9 cellular contexts compared by ENCODE assay signal in the genomic region with DNA sequence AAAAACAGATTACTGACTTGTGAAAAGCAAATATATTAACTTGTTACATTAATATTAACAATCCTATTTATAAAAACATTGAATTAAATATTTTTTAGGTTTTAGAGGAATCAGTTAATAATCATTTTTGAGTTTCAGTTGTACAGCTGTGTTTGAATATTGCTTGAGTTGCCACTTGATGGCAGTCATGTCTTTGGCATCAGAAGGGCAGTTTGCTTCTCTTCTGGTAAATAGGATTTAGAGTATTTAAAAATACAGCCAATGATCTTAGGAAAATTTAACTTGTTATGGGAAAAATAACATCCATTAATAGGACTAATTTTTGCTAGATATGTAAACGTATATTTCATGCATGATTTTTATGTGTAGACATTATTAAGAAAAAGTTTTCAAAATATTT.
DNase-seq lines count a peak whose midpoint lies in the region; ATAC-seq and TF ChIP-seq lines count a peak whose summit lies in the region.
"Had no signal": no experiment of that assay in that cellular context is flagged by ENCODE, and none has a peak within 500 bp of the region (broad histone marks: within the 10 kb centered on the region; RNA-seq: fewer than 3 reads in every experiment).

No MANE protein-coding gene starts in this region.

- no peaks in the 10 kb centered on the region for H3K4me1 ChIP-seq in osteoblast (ENCODE audit: insufficient read depth, low read length)
- H3K4me1 ChIP-seq in gastroesophageal sphincter: no peaks in the 10 kb centered on the region
- H3K4me1 ChIP-seq: A549 had no signal

- H4K20me1 ChIP-seq in osteoblast (ENCODE audit: insufficient read depth, low read length): no peaks in the 10 kb centered on the region

- H3K27me3 ChIP-seq in osteoblast (ENCODE audit: insufficient read depth, low read length): no peaks in the 10 kb centered on the region
- H3K27me3 ChIP-seq in gastroesophageal sphincter: no peaks in the 10 kb centered on the region

- DNase-seq in DMS 273 (lab: John Stamatoyannopoulos, UW; ENCODE audit: unreplicated experiment) (peak; percentile 31), DMS 273 treated with DMSO at 0.1 percent for 48 hours (lab: John Stamatoyannopoulos, UW) (no peak), NCI-H345 treated with DMSO at 0.1 percent for 48 hours (lab: John Stamatoyannopoulos, UW; ENCODE audit: unreplicated experiment) (peak; percentile 18), dedifferentiated amniotic fluid mesenchymal stem cell (ENCODE audit: extremely low spot score) (peak; percentile 73), osteoblast (ENCODE audit: insufficient read length, low spot score, missing footprints) (no peak)
- DNase-seq in activated naive CD4-positive, alpha-beta T cell treated with Interleukin-2 at 50 U/mL for 16 hours: no peak
- DNase-seq in stimulated activated CD4-positive, alpha-beta T cell treated with anti-CD3 and anti-CD28 coated beads, Interleukin-12 subunit alpha, Interleukin-12 subunit beta, amount 100 ng/mL, for 4 hours: no peak

- WGBS in gastroesophageal sphincter (ENCODE audit: low coverage in 1 of 2), 2 donors: 27 to 48% methylated on average over 1 of the region's 1 CpG

- TF ChIP-seq EP300 in gastroesophageal sphincter (IDR thresholded peaks at IDR 0.05): no peak

- no peaks in the 10 kb centered on the region for H3K9me3 ChIP-seq in osteoblast (ENCODE audit: low read depth, low read length)
- H3K9me3 ChIP-seq in gastroesophageal sphincter: no peaks in the 10 kb centered on the region
- H3K9me3 ChIP-seq: A549 had no signal

- TF ChIP-seq POLR2A in gastroesophageal sphincter (IDR thresholded peaks at IDR 0.05): no peak

- H2AFZ ChIP-seq in osteoblast (ENCODE audit: low read length): no peak overlapping the region

- H3K4me2 ChIP-seq in osteoblast (ENCODE audit: insufficient read depth, low read length): no peak overlapping the region
- H3K4me2 ChIP-seq: A549 had no signal

- H3K36me3 ChIP-seq in osteoblast (ENCODE audit: insufficient read depth, low read length) (no peaks in the 10 kb centered on the region), gastroesophageal sphincter (no peaks in the 10 kb centered on the region)

- TF ChIP-seq CTCF in osteoblast (IDR thresholded peaks at IDR 0.05; ENCODE audit: extremely low read depth, low read depth, low read length) (peak; percentile 46), gastroesophageal sphincter (IDR thresholded peaks at IDR 0.05) (peak in 1 of 4 experiments; percentile 26)

- ATAC-seq in gastroesophageal sphincter: no peak
- ATAC-seq: A549 had no signal

- H3K79me2 ChIP-seq in osteoblast (ENCODE audit: insufficient read depth, low read length): no peaks in the 10 kb centered on the region

- no peak overlapping the region for H3K4me3 ChIP-seq in osteoblast (ENCODE audit: insufficient read depth, low read length)
- no peak overlapping the region for H3K4me3 ChIP-seq in gastroesophageal sphincter
- H3K4me3 ChIP-seq: A549 had no signal

- H3K27ac ChIP-seq in osteoblast (ENCODE audit: low read depth, low read length): no peak overlapping the region
- H3K27ac ChIP-seq in gastroesophageal sphincter: no peak overlapping the region
- H3K27ac ChIP-seq: A549 had no signal

Comparison
In these comparisons a context has a peak if more than half of its experiments do, and no peak if none do; other contexts are left out.
1. DNase-seq: peak in DMS 273 (single experiment), NCI-H345 treated with DMSO at 0.1 percent for 48 hours (single experiment) and dedifferentiated amniotic fluid mesenchymal stem cell (single experiment); none in DMS 273 treated with DMSO at 0.1 percent for 48 hours (single experiment), osteoblast (single experiment), activated naive CD4-positive, alpha-beta T cell treated with Interleukin-2 at 50 U/mL for 16 hours (single experiment) and stimulated activated CD4-positive, alpha-beta T cell treated with anti-CD3 and anti-CD28 coated beads, Interleukin-12 subunit alpha, Interleukin-12 subunit beta, amount 100 ng/mL, for 4 hours (single experiment).